In genomic region chr11:111454561-111455192, GRCh38 we compare ENCODE assay signal across 8 cellular contexts. TPM values are rescaled to one million over a fixed set of nuclear protein-coding genes. Genes with fewer than 3 reads are reported as not detected.
A peak's percentile ranks its signal among the peaks of the same experiment; 100 is the strongest.
DNase-seq lines count a peak whose midpoint lies in the region; ATAC-seq and TF ChIP-seq lines count a peak whose summit lies in the region.

No MANE protein-coding gene starts in this region.

- peak; percentile 26 for DNase-seq in NCI-H774 (lab: John Stamatoyannopoulos, UW)
- peak; percentile 51 for DNase-seq in activated T-cell treated with anti-CD3 and anti-CD28 coated beads, Interleukin-2, amount 50 U/mL, for 1 hour
- DNase-seq in foreskin keratinocyte: peak; percentile 55 to 83
- peak; percentile 15 for DNase-seq in renal cortical epithelial cell (ENCODE audit: low read depth)

- H3K4me1 ChIP-seq in foreskin keratinocyte: no peaks in the 10 kb centered on the region

- TF ChIP-seq CTCF in 22Rv1 (IDR thresholded peaks at IDR 0.05): peak; percentile 70
- TF ChIP-seq CTCF in GM12873 (IDR thresholded peaks at IDR 0.05; ENCODE audit: insufficient read depth, low read depth, low read length, missing control alignments): peak; percentile 66
- peak; percentile 78 for TF ChIP-seq CTCF in foreskin keratinocyte (conservative IDR thresholded peaks at IDR 0.05)

- H3K27ac ChIP-seq in 22Rv1 (no peak overlapping the region), foreskin keratinocyte (no peak overlapping the region)

- ATAC-seq in foreskin keratinocyte (peak; percentile 80), GM21576 (IDR thresholded peaks at IDR 0.05; ENCODE audit: unreplicated experiment) (no peak), HG02571 (IDR thresholded peaks at IDR 0.05; ENCODE audit: unreplicated experiment) (no peak)

- peaks cover 10% of the 10 kb centered on the region for H3K27me3 ChIP-seq in foreskin keratinocyte

RNA-seq across cellular contexts. Expression of gene BTG4, which starts 57.5 kb away (rescaled TPM):
- 0.14 and 0.24 TPM in 2 replicates for total RNA-seq in foreskin keratinocyte
- 0.10 TPM in 1 of 2 replicates, not detected in the other for polyA plus RNA-seq in foreskin keratinocyte
- not detected in 2 replicates for total RNA-seq in renal cortical epithelial cell

RNA-seq across cellular contexts. Expression of gene HOATZ, which starts 59.9 kb away (rescaled TPM):
- not detected in 2 replicates for total RNA-seq in foreskin keratinocyte
- polyA plus RNA-seq in foreskin keratinocyte: not detected in 2 replicates
- not detected in 2 replicates for total RNA-seq in renal cortical epithelial cell

Comparison
In these comparisons a context has a peak if more than half of its experiments do, and no peak if none do; other contexts are left out.
1. DNase-seq: peak in every context shown above with its lines; median percentile 69 in foreskin keratinocyte; 51 in activated T-cell treated with anti-CD3 and anti-CD28 coated beads, Interleukin-2, amount 50 U/mL, for 1 hour; 26 in NCI-H774; 15 in renal cortical epithelial cell.